Comparison of ENCODE assay signal across 31 cellular contexts in genomic region chr15:85397926-85398325, GRCh38.
"Had no signal": no experiment of that assay in that cellular context is flagged by ENCODE, and none has a peak within 500 bp of the region (broad histone marks: within the 10 kb centered on the region; RNA-seq: fewer than 3 reads in every experiment).

No MANE protein-coding gene starts in this region.

- DNase-seq: activated CD4-positive, alpha-beta memory T cell treated with anti-CD3 and anti-CD28 coated beads, Interleukin-2, amount 10 ng/mL, durations not matched to agents 7 days and 5 days; activated CD4-positive, alpha-beta T cell treated with anti-CD3 and anti-CD28 coated beads for 1 hour; activated CD4-positive, alpha-beta T cell treated with anti-CD3 and anti-CD28 coated beads, Interleukin-2, amount 10 ng/mL, durations not matched to agents 7 days and 5 days; activated naive CD4-positive, alpha-beta T cell; activated T-cell treated with anti-CD3 and anti-CD28 coated beads, Interleukin-2, amount 50 U/mL, for 4 hours; aorta; cerebellar nuclear complex; colonic mucosa; effector memory CD8-positive, alpha-beta T cell; foreskin fibroblast; heart left ventricle; kidney glomerular epithelial cell; left lung; naive B cell; nephron progenitor cell; stimulated activated CD4-positive, alpha-beta T cell treated with anti-CD3 and anti-CD28 coated beads, Interleukin-12 subunit alpha, Interleukin-12 subunit beta, amount 100 ng/mL, for 4 hours; stimulated activated CD4-positive, alpha-beta T cell treated with anti-CD3 and anti-CD28 coated beads, Interleukin-4, amount 100 ng/mL, for 1 hour; stimulated activated naive CD8-positive, alpha-beta T cell treated with anti-CD3 and anti-CD28 coated beads, Interleukin-15, Interleukin-2, amounts not matched to agents 100 U/mL and 50 U/mL, for 24 hours; T-helper 2 cell; testis; trophoblast cell had no signal

- H3K27ac Mint-ChIP-seq: activated CD4-positive, alpha-beta memory T cell treated with anti-CD3 and anti-CD28 coated beads, Interleukin-2, amount 10 ng/mL, durations not matched to agents 7 days and 5 days; activated CD4-positive, alpha-beta T cell treated with anti-CD3 and anti-CD28 coated beads, Interleukin-2, amount 10 ng/mL, durations not matched to agents 7 days and 5 days; activated naive CD4-positive, alpha-beta T cell treated with anti-CD3 and anti-CD28 coated beads, Interleukin-2, amount 50 U/mL, for 72 hours; activated T-helper 2 cell treated with anti-CD3 and anti-CD28 coated beads, Interferon-gamma antibody, Interleukin-2, Interleukin-4, amounts not matched to agents 10 μg/mL and 5 μg/mL and 100 μg/mL, durations not matched to agents 14 hours and 24 hours and 36 hours; effector memory CD8-positive, alpha-beta T cell; mesothelial cell of epicardium; nephron progenitor cell; WTC11 had no signal

- H3K27me3 Mint-ChIP-seq: activated CD4-positive, alpha-beta memory T cell treated with anti-CD3 and anti-CD28 coated beads, Interleukin-2, amount 10 ng/mL, durations not matched to agents 7 days and 5 days; activated CD4-positive, alpha-beta T cell treated with anti-CD3 and anti-CD28 coated beads, Interleukin-2, amount 10 ng/mL, durations not matched to agents 7 days and 5 days; brain; effector memory CD8-positive, alpha-beta T cell; naive B cell had no signal

- H3K36me3 ChIP-seq: cardiac muscle cell, colonic mucosa, left lung, neutrophil, vagina had no signal

- H3K36me3 Mint-ChIP-seq: WTC11 had no signal

- H3K27ac ChIP-seq: cardiac muscle cell, colonic mucosa, neutrophil, skin epidermis, testis had no signal

- H3K4me1 ChIP-seq: colonic mucosa had no signal

- ATAC-seq: activated naive CD4-positive, alpha-beta T cell treated with anti-CD3 and anti-CD28 coated beads, Interleukin-2, amount 50 U/mL, for 72 hours; activated T-cell treated with anti-CD3 and anti-CD28 coated beads, Interleukin-2, amount 50 U/mL, for 4 hours; effector memory CD8-positive, alpha-beta T cell; left lung; sciatic nerve; stimulated activated naive CD8-positive, alpha-beta T cell treated with anti-CD3 and anti-CD28 coated beads, Interleukin-15, Interleukin-2, amounts not matched to agents 100 U/mL and 50 U/mL, for 24 hours; WTC11 had no signal

- H3K4me3 ChIP-seq: cardiac muscle cell, colonic mucosa, heart left ventricle, left lung, skin epidermis, testis, vagina had no signal

- H3K4me3 Mint-ChIP-seq: activated CD4-positive, alpha-beta memory T cell treated with anti-CD3 and anti-CD28 coated beads, Interleukin-2, amount 10 ng/mL, durations not matched to agents 7 days and 5 days; activated CD4-positive, alpha-beta T cell treated with anti-CD3 and anti-CD28 coated beads, Interleukin-2, amount 10 ng/mL, durations not matched to agents 7 days and 5 days; activated T-cell treated with anti-CD3 and anti-CD28 coated beads, Interleukin-2, amount 50 U/mL, for 4 hours; brain; effector memory CD8-positive, alpha-beta T cell; mesothelial cell of epicardium; nephron progenitor cell; WTC11 had no signal

- H3K9me3 Mint-ChIP-seq: activated CD4-positive, alpha-beta memory T cell treated with anti-CD3 and anti-CD28 coated beads, Interleukin-2, amount 10 ng/mL, durations not matched to agents 7 days and 5 days; activated CD4-positive, alpha-beta T cell treated with anti-CD3 and anti-CD28 coated beads, Interleukin-2, amount 10 ng/mL, durations not matched to agents 7 days and 5 days; activated naive CD4-positive, alpha-beta T cell treated with anti-CD3 and anti-CD28 coated beads, Interleukin-2, amount 50 U/mL, for 72 hours; activated T-cell treated with anti-CD3 and anti-CD28 coated beads, Interleukin-2, amount 50 U/mL, for 4 hours; activated T-helper 2 cell treated with anti-CD3 and anti-CD28 coated beads, Interferon-gamma antibody, Interleukin-2, Interleukin-4, amounts not matched to agents 10 μg/mL and 5 μg/mL and 100 μg/mL, durations not matched to agents 14 hours and 24 hours and 36 hours; effector memory CD8-positive, alpha-beta T cell; mesothelial cell of epicardium; naive B cell; nephron progenitor cell; WTC11 had no signal

- H3K9me3 ChIP-seq: colonic mucosa, heart left ventricle, left lung, neutrophil, testis, vagina had no signal

- H3K27me3 ChIP-seq: cardiac muscle cell, colonic mucosa, heart left ventricle, left lung, neutrophil, testis, vagina had no signal
